Comparison of ENCODE assay signal across 1 cellular context in the genomic region with DNA sequence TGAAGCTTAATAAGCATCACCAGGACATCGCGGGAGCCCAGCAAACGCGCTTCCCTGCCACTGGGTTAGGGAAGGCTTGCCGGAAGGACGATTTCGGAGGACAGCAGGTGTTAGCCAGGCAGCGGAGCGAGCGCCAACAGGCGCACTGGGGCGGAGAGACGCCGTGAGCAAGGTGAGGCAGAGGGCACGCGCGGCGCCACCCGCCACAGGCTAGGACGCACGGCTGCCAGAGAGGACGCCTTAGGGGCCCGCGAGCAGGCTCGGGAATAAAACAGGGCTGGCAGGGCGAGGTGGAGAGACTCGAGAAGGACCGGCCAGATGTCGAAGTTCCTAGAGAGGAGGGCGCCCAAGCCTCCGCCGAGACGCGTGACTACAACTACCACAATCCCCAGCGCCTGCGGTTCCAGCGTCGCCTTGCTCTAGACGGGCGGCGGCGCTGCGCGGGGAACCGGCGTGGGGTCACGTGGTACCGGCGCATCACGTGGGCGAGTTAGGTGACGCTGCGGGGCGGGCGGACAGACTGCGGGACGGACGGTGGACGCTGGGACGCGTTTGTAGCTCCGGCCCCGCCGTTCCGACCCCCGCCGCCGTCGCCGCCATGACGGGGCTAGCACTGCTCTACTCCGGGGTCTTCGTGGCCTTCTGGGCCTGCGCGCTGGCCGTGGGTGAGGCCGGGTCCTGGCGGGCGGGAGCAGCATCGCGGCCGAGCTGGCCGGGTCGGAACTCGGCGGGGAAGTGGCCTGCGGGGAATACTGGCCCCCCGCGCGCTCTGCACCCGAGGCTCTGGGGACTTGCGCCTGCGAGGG.
A peak's percentile ranks its signal among the peaks of the same experiment; 100 is the strongest.
TF ChIP-seq lines count a peak whose summit lies in the region.

A gene (plus strand): TSS at position 518 of the 806 bp plus-strand sequence. CDS start 81 bp downstream, at position 599.

TF ChIP-seq in K562, 482 proteins besides CTCF, POLR2A, EP300 and RAD21 (continued from another document and continues in another):
- TF ChIP-seq, protein P1, sequence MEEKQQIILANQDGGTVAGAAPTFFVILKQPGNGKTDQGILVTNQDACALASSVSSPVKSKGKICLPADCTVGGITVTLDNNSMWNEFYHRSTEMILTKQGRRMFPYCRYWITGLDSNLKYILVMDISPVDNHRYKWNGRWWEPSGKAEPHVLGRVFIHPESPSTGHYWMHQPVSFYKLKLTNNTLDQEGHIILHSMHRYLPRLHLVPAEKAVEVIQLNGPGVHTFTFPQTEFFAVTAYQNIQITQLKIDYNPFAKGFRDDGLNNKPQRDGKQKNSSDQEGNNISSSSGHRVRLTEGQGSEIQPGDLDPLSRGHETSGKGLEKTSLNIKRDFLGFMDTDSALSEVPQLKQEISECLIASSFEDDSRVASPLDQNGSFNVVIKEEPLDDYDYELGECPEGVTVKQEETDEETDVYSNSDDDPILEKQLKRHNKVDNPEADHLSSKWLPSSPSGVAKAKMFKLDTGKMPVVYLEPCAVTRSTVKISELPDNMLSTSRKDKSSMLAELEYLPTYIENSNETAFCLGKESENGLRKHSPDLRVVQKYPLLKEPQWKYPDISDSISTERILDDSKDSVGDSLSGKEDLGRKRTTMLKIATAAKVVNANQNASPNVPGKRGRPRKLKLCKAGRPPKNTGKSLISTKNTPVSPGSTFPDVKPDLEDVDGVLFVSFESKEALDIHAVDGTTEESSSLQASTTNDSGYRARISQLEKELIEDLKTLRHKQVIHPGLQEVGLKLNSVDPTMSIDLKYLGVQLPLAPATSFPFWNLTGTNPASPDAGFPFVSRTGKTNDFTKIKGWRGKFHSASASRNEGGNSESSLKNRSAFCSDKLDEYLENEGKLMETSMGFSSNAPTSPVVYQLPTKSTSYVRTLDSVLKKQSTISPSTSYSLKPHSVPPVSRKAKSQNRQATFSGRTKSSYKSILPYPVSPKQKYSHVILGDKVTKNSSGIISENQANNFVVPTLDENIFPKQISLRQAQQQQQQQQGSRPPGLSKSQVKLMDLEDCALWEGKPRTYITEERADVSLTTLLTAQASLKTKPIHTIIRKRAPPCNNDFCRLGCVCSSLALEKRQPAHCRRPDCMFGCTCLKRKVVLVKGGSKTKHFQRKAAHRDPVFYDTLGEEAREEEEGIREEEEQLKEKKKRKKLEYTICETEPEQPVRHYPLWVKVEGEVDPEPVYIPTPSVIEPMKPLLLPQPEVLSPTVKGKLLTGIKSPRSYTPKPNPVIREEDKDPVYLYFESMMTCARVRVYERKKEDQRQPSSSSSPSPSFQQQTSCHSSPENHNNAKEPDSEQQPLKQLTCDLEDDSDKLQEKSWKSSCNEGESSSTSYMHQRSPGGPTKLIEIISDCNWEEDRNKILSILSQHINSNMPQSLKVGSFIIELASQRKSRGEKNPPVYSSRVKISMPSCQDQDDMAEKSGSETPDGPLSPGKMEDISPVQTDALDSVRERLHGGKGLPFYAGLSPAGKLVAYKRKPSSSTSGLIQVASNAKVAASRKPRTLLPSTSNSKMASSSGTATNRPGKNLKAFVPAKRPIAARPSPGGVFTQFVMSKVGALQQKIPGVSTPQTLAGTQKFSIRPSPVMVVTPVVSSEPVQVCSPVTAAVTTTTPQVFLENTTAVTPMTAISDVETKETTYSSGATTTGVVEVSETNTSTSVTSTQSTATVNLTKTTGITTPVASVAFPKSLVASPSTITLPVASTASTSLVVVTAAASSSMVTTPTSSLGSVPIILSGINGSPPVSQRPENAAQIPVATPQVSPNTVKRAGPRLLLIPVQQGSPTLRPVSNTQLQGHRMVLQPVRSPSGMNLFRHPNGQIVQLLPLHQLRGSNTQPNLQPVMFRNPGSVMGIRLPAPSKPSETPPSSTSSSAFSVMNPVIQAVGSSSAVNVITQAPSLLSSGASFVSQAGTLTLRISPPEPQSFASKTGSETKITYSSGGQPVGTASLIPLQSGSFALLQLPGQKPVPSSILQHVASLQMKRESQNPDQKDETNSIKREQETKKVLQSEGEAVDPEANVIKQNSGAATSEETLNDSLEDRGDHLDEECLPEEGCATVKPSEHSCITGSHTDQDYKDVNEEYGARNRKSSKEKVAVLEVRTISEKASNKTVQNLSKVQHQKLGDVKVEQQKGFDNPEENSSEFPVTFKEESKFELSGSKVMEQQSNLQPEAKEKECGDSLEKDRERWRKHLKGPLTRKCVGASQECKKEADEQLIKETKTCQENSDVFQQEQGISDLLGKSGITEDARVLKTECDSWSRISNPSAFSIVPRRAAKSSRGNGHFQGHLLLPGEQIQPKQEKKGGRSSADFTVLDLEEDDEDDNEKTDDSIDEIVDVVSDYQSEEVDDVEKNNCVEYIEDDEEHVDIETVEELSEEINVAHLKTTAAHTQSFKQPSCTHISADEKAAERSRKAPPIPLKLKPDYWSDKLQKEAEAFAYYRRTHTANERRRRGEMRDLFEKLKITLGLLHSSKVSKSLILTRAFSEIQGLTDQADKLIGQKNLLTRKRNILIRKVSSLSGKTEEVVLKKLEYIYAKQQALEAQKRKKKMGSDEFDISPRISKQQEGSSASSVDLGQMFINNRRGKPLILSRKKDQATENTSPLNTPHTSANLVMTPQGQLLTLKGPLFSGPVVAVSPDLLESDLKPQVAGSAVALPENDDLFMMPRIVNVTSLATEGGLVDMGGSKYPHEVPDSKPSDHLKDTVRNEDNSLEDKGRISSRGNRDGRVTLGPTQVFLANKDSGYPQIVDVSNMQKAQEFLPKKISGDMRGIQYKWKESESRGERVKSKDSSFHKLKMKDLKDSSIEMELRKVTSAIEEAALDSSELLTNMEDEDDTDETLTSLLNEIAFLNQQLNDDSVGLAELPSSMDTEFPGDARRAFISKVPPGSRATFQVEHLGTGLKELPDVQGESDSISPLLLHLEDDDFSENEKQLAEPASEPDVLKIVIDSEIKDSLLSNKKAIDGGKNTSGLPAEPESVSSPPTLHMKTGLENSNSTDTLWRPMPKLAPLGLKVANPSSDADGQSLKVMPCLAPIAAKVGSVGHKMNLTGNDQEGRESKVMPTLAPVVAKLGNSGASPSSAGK (IDR thresholded peaks at IDR 0.05), result peak; percentile 74
- TF ChIP-seq SETDB1 (IDR thresholded peaks at IDR 0.05; ENCODE audit: low read length) (no peak), GABPB1 (CRISPR knock-in tag; IDR thresholded peaks at IDR 0.05) (peak; percentile 85), RBBP5 (IDR thresholded peaks at IDR 0.05; ENCODE audit: borderline replicate concordance, insufficient read depth, low read length, poor library complexity, severe bottlenecking) (peak; percentile 74), SMARCA5 (IDR thresholded peaks at IDR 0.05) (no peak; the same call in 1 of the 2 replicates), ZBTB1 (CRISPR knock-in tag; IDR thresholded peaks at IDR 0.05; ENCODE audit: borderline replicate concordance, low read depth) (no peak), ZNF431 (CRISPR knock-in tag; IDR thresholded peaks at IDR 0.05) (no peak), HMG20A (CRISPR knock-in tag; conservative IDR thresholded peaks at IDR 0.05) (no peak), SMARCA4 (IDR thresholded peaks at IDR 0.05) (no peak), CREM (IDR thresholded peaks at IDR 0.05; ENCODE audit: low read depth) (peak; percentile 99), POLR2AphosphoS5 (IDR thresholded peaks at IDR 0.05; ENCODE audit: control insufficient read depth, insufficient read depth, low read depth, low read length) (peak; percentile 62), SMAD4 (CRISPR knock-in tag; conservative IDR thresholded peaks at IDR 0.05) (peak; percentile 75), MCM2 (IDR thresholded peaks at IDR 0.05; ENCODE audit: low read depth) (no peak), MTF1 (CRISPR knock-in tag; IDR thresholded peaks at IDR 0.05; ENCODE audit: borderline replicate concordance) (no peak), SLC30A9 (CRISPR knock-in tag; IDR thresholded peaks at IDR 0.05) (no peak), HDAC2 (IDR thresholded peaks at IDR 0.05) (peak; percentile 29; the same call in 1 of the 2 replicates), POLR2AphosphoS2 (IDR thresholded peaks at IDR 0.05; ENCODE audit: low read length) (peak; percentile 52; the same call in 1 of the 2 replicates), PURB (CRISPR knock-in tag; IDR thresholded peaks at IDR 0.05; ENCODE audit: low read depth) (no peak), E2F3 (CRISPR knock-in tag; IDR thresholded peaks at IDR 0.05) (peak; percentile 79)
- TF ChIP-seq, protein P2, sequence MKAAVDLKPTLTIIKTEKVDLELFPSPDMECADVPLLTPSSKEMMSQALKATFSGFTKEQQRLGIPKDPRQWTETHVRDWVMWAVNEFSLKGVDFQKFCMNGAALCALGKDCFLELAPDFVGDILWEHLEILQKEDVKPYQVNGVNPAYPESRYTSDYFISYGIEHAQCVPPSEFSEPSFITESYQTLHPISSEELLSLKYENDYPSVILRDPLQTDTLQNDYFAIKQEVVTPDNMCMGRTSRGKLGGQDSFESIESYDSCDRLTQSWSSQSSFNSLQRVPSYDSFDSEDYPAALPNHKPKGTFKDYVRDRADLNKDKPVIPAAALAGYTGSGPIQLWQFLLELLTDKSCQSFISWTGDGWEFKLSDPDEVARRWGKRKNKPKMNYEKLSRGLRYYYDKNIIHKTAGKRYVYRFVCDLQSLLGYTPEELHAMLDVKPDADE (conservative IDR thresholded peaks at IDR 0.05; ENCODE audit: control insufficient read depth, low read depth, low read length), result peak; percentile 99
- TF ChIP-seq, protein P3, sequence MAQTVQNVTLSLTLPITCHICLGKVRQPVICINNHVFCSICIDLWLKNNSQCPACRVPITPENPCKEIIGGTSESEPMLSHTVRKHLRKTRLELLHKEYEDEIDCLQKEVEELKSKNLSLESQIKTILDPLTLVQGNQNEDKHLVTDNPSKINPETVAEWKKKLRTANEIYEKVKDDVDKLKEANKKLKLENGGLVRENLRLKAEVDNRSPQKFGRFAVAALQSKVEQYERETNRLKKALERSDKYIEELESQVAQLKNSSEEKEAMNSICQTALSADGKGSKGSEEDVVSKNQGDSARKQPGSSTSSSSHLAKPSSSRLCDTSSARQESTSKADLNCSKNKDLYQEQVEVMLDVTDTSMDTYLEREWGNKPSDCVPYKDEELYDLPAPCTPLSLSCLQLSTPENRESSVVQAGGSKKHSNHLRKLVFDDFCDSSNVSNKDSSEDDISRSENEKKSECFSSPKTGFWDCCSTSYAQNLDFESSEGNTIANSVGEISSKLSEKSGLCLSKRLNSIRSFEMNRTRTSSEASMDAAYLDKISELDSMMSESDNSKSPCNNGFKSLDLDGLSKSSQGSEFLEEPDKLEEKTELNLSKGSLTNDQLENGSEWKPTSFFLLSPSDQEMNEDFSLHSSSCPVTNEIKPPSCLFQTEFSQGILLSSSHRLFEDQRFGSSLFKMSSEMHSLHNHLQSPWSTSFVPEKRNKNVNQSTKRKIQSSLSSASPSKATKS (CRISPR knock-in tag; IDR thresholded peaks at IDR 0.05), result no peak
- TF ChIP-seq, protein P4, sequence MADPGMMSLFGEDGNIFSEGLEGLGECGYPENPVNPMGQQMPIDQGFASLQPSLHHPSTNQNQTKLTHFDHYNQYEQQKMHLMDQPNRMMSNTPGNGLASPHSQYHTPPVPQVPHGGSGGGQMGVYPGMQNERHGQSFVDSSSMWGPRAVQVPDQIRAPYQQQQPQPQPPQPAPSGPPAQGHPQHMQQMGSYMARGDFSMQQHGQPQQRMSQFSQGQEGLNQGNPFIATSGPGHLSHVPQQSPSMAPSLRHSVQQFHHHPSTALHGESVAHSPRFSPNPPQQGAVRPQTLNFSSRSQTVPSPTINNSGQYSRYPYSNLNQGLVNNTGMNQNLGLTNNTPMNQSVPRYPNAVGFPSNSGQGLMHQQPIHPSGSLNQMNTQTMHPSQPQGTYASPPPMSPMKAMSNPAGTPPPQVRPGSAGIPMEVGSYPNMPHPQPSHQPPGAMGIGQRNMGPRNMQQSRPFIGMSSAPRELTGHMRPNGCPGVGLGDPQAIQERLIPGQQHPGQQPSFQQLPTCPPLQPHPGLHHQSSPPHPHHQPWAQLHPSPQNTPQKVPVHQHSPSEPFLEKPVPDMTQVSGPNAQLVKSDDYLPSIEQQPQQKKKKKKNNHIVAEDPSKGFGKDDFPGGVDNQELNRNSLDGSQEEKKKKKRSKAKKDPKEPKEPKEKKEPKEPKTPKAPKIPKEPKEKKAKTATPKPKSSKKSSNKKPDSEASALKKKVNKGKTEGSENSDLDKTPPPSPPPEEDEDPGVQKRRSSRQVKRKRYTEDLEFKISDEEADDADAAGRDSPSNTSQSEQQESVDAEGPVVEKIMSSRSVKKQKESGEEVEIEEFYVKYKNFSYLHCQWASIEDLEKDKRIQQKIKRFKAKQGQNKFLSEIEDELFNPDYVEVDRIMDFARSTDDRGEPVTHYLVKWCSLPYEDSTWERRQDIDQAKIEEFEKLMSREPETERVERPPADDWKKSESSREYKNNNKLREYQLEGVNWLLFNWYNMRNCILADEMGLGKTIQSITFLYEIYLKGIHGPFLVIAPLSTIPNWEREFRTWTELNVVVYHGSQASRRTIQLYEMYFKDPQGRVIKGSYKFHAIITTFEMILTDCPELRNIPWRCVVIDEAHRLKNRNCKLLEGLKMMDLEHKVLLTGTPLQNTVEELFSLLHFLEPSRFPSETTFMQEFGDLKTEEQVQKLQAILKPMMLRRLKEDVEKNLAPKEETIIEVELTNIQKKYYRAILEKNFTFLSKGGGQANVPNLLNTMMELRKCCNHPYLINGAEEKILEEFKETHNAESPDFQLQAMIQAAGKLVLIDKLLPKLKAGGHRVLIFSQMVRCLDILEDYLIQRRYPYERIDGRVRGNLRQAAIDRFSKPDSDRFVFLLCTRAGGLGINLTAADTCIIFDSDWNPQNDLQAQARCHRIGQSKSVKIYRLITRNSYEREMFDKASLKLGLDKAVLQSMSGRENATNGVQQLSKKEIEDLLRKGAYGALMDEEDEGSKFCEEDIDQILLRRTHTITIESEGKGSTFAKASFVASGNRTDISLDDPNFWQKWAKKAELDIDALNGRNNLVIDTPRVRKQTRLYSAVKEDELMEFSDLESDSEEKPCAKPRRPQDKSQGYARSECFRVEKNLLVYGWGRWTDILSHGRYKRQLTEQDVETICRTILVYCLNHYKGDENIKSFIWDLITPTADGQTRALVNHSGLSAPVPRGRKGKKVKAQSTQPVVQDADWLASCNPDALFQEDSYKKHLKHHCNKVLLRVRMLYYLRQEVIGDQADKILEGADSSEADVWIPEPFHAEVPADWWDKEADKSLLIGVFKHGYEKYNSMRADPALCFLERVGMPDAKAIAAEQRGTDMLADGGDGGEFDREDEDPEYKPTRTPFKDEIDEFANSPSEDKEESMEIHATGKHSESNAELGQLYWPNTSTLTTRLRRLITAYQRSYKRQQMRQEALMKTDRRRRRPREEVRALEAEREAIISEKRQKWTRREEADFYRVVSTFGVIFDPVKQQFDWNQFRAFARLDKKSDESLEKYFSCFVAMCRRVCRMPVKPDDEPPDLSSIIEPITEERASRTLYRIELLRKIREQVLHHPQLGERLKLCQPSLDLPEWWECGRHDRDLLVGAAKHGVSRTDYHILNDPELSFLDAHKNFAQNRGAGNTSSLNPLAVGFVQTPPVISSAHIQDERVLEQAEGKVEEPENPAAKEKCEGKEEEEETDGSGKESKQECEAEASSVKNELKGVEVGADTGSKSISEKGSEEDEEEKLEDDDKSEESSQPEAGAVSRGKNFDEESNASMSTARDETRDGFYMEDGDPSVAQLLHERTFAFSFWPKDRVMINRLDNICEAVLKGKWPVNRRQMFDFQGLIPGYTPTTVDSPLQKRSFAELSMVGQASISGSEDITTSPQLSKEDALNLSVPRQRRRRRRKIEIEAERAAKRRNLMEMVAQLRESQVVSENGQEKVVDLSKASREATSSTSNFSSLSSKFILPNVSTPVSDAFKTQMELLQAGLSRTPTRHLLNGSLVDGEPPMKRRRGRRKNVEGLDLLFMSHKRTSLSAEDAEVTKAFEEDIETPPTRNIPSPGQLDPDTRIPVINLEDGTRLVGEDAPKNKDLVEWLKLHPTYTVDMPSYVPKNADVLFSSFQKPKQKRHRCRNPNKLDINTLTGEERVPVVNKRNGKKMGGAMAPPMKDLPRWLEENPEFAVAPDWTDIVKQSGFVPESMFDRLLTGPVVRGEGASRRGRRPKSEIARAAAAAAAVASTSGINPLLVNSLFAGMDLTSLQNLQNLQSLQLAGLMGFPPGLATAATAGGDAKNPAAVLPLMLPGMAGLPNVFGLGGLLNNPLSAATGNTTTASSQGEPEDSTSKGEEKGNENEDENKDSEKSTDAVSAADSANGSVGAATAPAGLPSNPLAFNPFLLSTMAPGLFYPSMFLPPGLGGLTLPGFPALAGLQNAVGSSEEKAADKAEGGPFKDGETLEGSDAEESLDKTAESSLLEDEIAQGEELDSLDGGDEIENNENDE (IDR thresholded peaks at IDR 0.05; ENCODE audit: low read depth, low read length), result no peak
